8 cellular contexts compared by ENCODE assay signal in genomic region chr17:73092518-73093135, GRCh38. TPM values are rescaled to one million over a fixed set of nuclear protein-coding genes. Genes with fewer than 3 reads are reported as not detected.
DNase-seq lines count a peak whose midpoint lies in the region; ATAC-seq and TF ChIP-seq lines count a peak whose summit lies in the region.

TSS of gene SLC39A11 (minus strand) at chr17:73092688. CDS start at chr17:73088764, 3,924 bp downstream.

- peaks cover 19% of the 10 kb centered on the region for H3K79me2 ChIP-seq in OCI-LY3 (ENCODE audit: low read length)

- no peaks in the 10 kb centered on the region for H3K4me1 Mint-ChIP-seq in Calu3 (ENCODE audit: low read depth, unreplicated experiment)

- DNase-seq in Calu3 (peak; percentile 93), epidermal melanocyte (ENCODE audit: insufficient read length, low spot score) (peak; percentile 85)
- DNase-seq in activated CD8-positive, alpha-beta memory T cell treated with anti-CD3 and anti-CD28 coated beads, Interleukin-2, amount 50 U/mL, for 48 hours: peak; percentile 93
- DNase-seq in stimulated activated CD8-positive, alpha-beta memory T cell treated with anti-CD3 and anti-CD28 coated beads, Interleukin-4, amount 100 ng/mL, for 1 hour (ENCODE audit: low read depth in 2 of 2, low spot score in 1 of 2): peak; percentile 64 to 77

- peaks cover 13% of the 10 kb centered on the region for H3K36me3 Mint-ChIP-seq in Calu3 (ENCODE audit: insufficient read depth, unreplicated experiment)

- peak within 1 kb of the TSS; percentile 89 for H3K4me3 ChIP-seq in HUES6 (ENCODE audit: low read depth, low read length)
- H3K4me3 ChIP-seq in OCI-LY3 (ENCODE audit: low read length): peak within 1 kb of the TSS; percentile 93
- H3K4me3 ChIP-seq in mononuclear cell (ENCODE audit: low read length): peak within 1 kb of the TSS; percentile 64

- H3K27me3 ChIP-seq in HUES6 (ENCODE audit: control insufficient read depth, insufficient read depth, low read length) (no peaks in the 10 kb centered on the region), OCI-LY3 (ENCODE audit: low read depth, low read length) (peaks cover 9% of the 10 kb centered on the region; the same call in 1 of the 2 replicates), mononuclear cell (ENCODE audit: insufficient read depth, low read length) (no peaks in the 10 kb centered on the region)

- no peak within 1 kb of the TSS for H3K27ac ChIP-seq in HUES6 (ENCODE audit: low read depth, low read length)
- peak within 1 kb of the TSS; percentile 39 for H3K27ac ChIP-seq in OCI-LY3 (ENCODE audit: low read length)

- peaks cover 13% of the 10 kb centered on the region for H3K4me1 ChIP-seq in HUES6 (ENCODE audit: control insufficient read depth, insufficient read depth, low read length)
- peaks cover 6% of the 10 kb centered on the region for H3K4me1 ChIP-seq in OCI-LY3 (ENCODE audit: low read length)
- H3K4me1 ChIP-seq in mononuclear cell (ENCODE audit: insufficient read depth, low read length): peaks cover 56% of the 10 kb centered on the region

- intact Hi-C loops in Calu3 (cut with micrococcal nuclease; ENCODE audit: unreplicated experiment): no loop called here

- CTCF ChIA-PET in Calu3 (lab: Charles Lee): interaction anchor here (0.6 kb wide), 1 partner anchor 25 kb away, joined by 4 read pairs; no protein-coding TSS in a partner anchor

- H3K36me3 ChIP-seq in HUES6 (ENCODE audit: control insufficient read depth, insufficient read depth, low read length): peaks cover 6% of the 10 kb centered on the region; the same call in 1 of the 2 replicates
- H3K36me3 ChIP-seq in OCI-LY3 (replicated peaks; ENCODE audit: low read depth, low read length): peaks cover under 1% of the 10 kb centered on the region

- H3K9me3 Mint-ChIP-seq in Calu3 (ENCODE audit: low read depth, unreplicated experiment): no peaks in the 10 kb centered on the region

- peaks cover 30% of the 10 kb centered on the region for H3K27me3 Mint-ChIP-seq in Calu3 (ENCODE audit: unreplicated experiment)

- peak within 1 kb of the TSS; percentile 98 for H2AFZ ChIP-seq in OCI-LY3 (ENCODE audit: low read depth, low read length)

- H3K4me3 Mint-ChIP-seq in Calu3 (ENCODE audit: low read depth, unreplicated experiment): peak within 1 kb of the TSS; percentile 96

- no peaks in the 10 kb centered on the region for H4K20me1 ChIP-seq in OCI-LY3 (ENCODE audit: insufficient read depth, low read length)

- no TSS peak for BruUV-seq in Calu3 (replicated peaks; lab: Mats Ljungman, UMichigan)

- H3K9ac ChIP-seq in HUES6 (ENCODE audit: low read length): peak within 1 kb of the TSS; percentile 59
- peak within 1 kb of the TSS; percentile 81 for H3K9ac ChIP-seq in OCI-LY3 (ENCODE audit: low read length)

- H3K27ac Mint-ChIP-seq in Calu3 (ENCODE audit: unreplicated experiment): peak within 1 kb of the TSS; percentile 89

- TF ChIP-seq CTCF in Calu3 (IDR thresholded peaks at IDR 0.05; ENCODE audit: unreplicated experiment): no peak
- no peak for TF ChIP-seq CTCF in OCI-LY3 (IDR thresholded peaks at IDR 0.05; ENCODE audit: low read depth, low read length)

- H3K9me3 ChIP-seq in HUES6 (ENCODE audit: control insufficient read depth, insufficient read depth, low read depth, low read length) (no peaks in the 10 kb centered on the region), OCI-LY3 (ENCODE audit: insufficient read depth, low read length) (no peaks in the 10 kb centered on the region), mononuclear cell (ENCODE audit: low read depth, low read length) (no peaks in the 10 kb centered on the region)

- peak within 1 kb of the TSS; percentile 88 for H3K4me2 ChIP-seq in OCI-LY3 (ENCODE audit: low read length)

- peak; percentile 99 for ATAC-seq in GM21423 (IDR thresholded peaks at IDR 0.05; ENCODE audit: unreplicated experiment)

RNA-seq across cellular contexts. Expression of gene SLC39A11, which starts in this region (rescaled TPM):
- 60.3 and 70.1 TPM in 2 replicates for total RNA-seq in Calu3 (2022)
- 14.4 TPM for total RNA-seq in mononuclear cell
